In genomic region chr14:64841121-64841611, GRCh38 we compare ENCODE assay signal across 10 cellular contexts. TPM values are rescaled to one million over a fixed set of nuclear protein-coding genes. Genes with fewer than 3 reads are reported as not detected.
DNase-seq lines count a peak whose midpoint lies in the region; ATAC-seq and TF ChIP-seq lines count a peak whose summit lies in the region.
"Had no signal": no experiment of that assay in that cellular context is flagged by ENCODE, and none has a peak within 500 bp of the region (broad histone marks: within the 10 kb centered on the region; RNA-seq: fewer than 3 reads in every experiment).

No MANE protein-coding gene starts in this region.

- ATAC-seq in Panc1 = 0 out of 2 replicates have a peak, but pooled peaks have one; percentile 45
- ATAC-seq in HG02588 (IDR thresholded peaks at IDR 0.05; ENCODE audit: unreplicated experiment) = no peak
- no peak for ATAC-seq in GM21737 (IDR thresholded peaks at IDR 0.05; ENCODE audit: unreplicated experiment)

- intact Hi-C loops in Panc1 (cut with micrococcal nuclease; ENCODE audit: unreplicated experiment) = no loop called here

- peak; percentile 10; the same call in 1 of the 2 replicates for TF ChIP-seq CTCF in Panc1 (IDR thresholded peaks at IDR 0.05)

- H4K91ac ChIP-seq in neuronal stem cell (ENCODE audit: low read depth, low read length, poor library complexity) = no peak overlapping the region

- in situ Hi-C loops in Panc1 (cut with HindIII; ENCODE audit: low pct_unique_long_range_greater_than_20kb, low sequenced_read_pairs) = no loop called here

- H3K14ac ChIP-seq in neuronal stem cell (ENCODE audit: low read length) = no peak overlapping the region

- H3K9ac ChIP-seq in neuronal stem cell (ENCODE audit: low read depth, low read length, poor library complexity) = no peak overlapping the region

- no peak overlapping the region for H2BK15ac ChIP-seq in neuronal stem cell (ENCODE audit: low read length)

- peaks cover 3% of the 10 kb centered on the region; the same call in 1 of the 2 replicates for H3K4me1 ChIP-seq in Panc1 (ENCODE audit: control insufficient read depth, insufficient read depth, low read length)
- peaks cover 0 to 11% of the 10 kb centered on the region in 2 donors for H3K4me1 ChIP-seq in neuronal stem cell (ENCODE audit: control insufficient read depth in 2 of 2, insufficient read depth in 1 of 2, low read depth in 1 of 2, low read length in 2 of 2)

- H2AK5ac ChIP-seq in neuronal stem cell (ENCODE audit: low read depth, low read length) = no peak overlapping the region

- H2BK5ac ChIP-seq in neuronal stem cell (ENCODE audit: low read length) = no peak overlapping the region

- H3K27ac ChIP-seq in Panc1 (ENCODE audit: low read length) (no peak overlapping the region), neuronal stem cell (replicated peaks; ENCODE audit: low read length) (no peak overlapping the region)

- H3K4me2 ChIP-seq in neuronal stem cell (ENCODE audit: insufficient read depth, low read length, poor library complexity, severe bottlenecking) = no peak overlapping the region

- H3K27me3 ChIP-seq in Panc1 (ENCODE audit: control insufficient read depth, insufficient read depth, low read length) (peaks cover 19% of the 10 kb centered on the region), neuronal stem cell (ENCODE audit: control insufficient read depth in 3 of 3, insufficient read depth in 3 of 3, low read depth in 1 of 3, low read length in 3 of 3) (peaks cover 0 to 44% (median 0%) of the 10 kb centered on the region in 3 experiments)

- H3K18ac ChIP-seq in neuronal stem cell (ENCODE audit: low read length) = peak overlapping the region; percentile 6

- BruUV-seq in Panc1 (replicated peaks; lab: Mats Ljungman, UMichigan) = no TSS peak

- no peak overlapping the region for H2BK120ac ChIP-seq in neuronal stem cell (ENCODE audit: low read depth, low read length)

- H3K23ac ChIP-seq in neuronal stem cell (ENCODE audit: low read depth, low read length, poor library complexity) = no peak overlapping the region

- no peak overlapping the region for H2AFZ ChIP-seq in neuronal stem cell (ENCODE audit: low read length)

- CTCF ChIA-PET in Panc1 (lab: Charles Lee) = no interaction called here

- DNase-seq in GM03348 (ENCODE audit: low spot score) (peak; percentile 52), Panc1 (ENCODE audit: low read depth, low spot score) (no peak), fibroblast of peridontal ligament (ENCODE audit: extremely low read depth) (peak; percentile 24), neuronal stem cell (ENCODE audit: low spot score) (no peak), DMS114 treated with DMSO at 0.1 percent for 48 hours (lab: John Stamatoyannopoulos, UW; ENCODE audit: unreplicated experiment) (no peak)
- DNase-seq in stimulated activated CD4-positive, alpha-beta T cell treated with anti-CD3 and anti-CD28 coated beads, Interleukin-4, amount 100 ng/mL, for 24 hours = no peak
- DNase-seq: glutamatergic neuron, NCI-H345 had no signal

- H2BK12ac ChIP-seq in neuronal stem cell (ENCODE audit: low read length) = no peak overlapping the region

- H3K36me3 ChIP-seq in Panc1 (ENCODE audit: control insufficient read depth, insufficient read depth, low read length) (no peaks in the 10 kb centered on the region), neuronal stem cell (replicated peaks in 1 of 2; ENCODE audit: control insufficient read depth in 2 of 2, insufficient read depth in 2 of 2, low read length in 2 of 2) (no peaks in the 10 kb centered on the region)

- H3K9me3 ChIP-seq in Panc1 (ENCODE audit: control insufficient read depth, insufficient read depth, low read depth, low read length) = no peaks in the 10 kb centered on the region
- no peaks in the 10 kb centered on the region for H3K9me3 ChIP-seq in neuronal stem cell (replicated peaks in 1 of 2; ENCODE audit: control insufficient read depth in 2 of 2, insufficient read depth in 1 of 2, low read depth in 1 of 2, low read length in 2 of 2)

- H3K4me3 ChIP-seq in Panc1 (ENCODE audit: low read depth in 2 of 2, low read length in 2 of 2) = no peak overlapping the region
- H3K4me3 ChIP-seq in neuronal stem cell (ENCODE audit: low read length in 2 of 2) = no peak overlapping the region

- no peaks in the 10 kb centered on the region for H3K79me1 ChIP-seq in neuronal stem cell (ENCODE audit: low read depth, low read length)

- POLR2A ChIA-PET in Panc1 (lab: Charles Lee) = no interaction called here

- H4K8ac ChIP-seq in neuronal stem cell (ENCODE audit: low read depth, low read length) = no peak overlapping the region

- WGBS in neuronal stem cell (ENCODE audit: extremely low coverage in 2 of 2, insufficient read length in 2 of 2, insufficient replicate concordance in 1 of 2), 2 donors = no CpG with 5 or more reads among the region's 5 CpGs

- H3K4ac ChIP-seq in neuronal stem cell (ENCODE audit: low read length) = no peak overlapping the region

RNA-seq across cellular contexts. Expression of gene SPTB, which starts 38.5 kb away (rescaled TPM):
- total RNA-seq in Panc1 (2021; ENCODE audit: unreplicated experiment) = 0.13 TPM
- not detected for polyA plus RNA-seq in Panc1 (2012; ENCODE audit: insufficient read length)
- 0.39 TPM for polyA plus RNA-seq in neuronal stem cell (2013, experiment 1 of 2)
- polyA plus RNA-seq in neuronal stem cell (2013, experiment 2 of 2) = 0.43 TPM

Comparison
In these comparisons a context has a peak if more than half of its experiments do, and no peak if none do; other contexts are left out.
1. DNase-seq: peak in GM03348 (single experiment) and fibroblast of peridontal ligament (single experiment); none in Panc1 (single experiment), neuronal stem cell (single experiment), stimulated activated CD4-positive, alpha-beta T cell treated with anti-CD3 and anti-CD28 coated beads, Interleukin-4, amount 100 ng/mL, for 24 hours (single experiment) and DMS114 treated with DMSO at 0.1 percent for 48 hours (single experiment).